In the genomic region with DNA sequence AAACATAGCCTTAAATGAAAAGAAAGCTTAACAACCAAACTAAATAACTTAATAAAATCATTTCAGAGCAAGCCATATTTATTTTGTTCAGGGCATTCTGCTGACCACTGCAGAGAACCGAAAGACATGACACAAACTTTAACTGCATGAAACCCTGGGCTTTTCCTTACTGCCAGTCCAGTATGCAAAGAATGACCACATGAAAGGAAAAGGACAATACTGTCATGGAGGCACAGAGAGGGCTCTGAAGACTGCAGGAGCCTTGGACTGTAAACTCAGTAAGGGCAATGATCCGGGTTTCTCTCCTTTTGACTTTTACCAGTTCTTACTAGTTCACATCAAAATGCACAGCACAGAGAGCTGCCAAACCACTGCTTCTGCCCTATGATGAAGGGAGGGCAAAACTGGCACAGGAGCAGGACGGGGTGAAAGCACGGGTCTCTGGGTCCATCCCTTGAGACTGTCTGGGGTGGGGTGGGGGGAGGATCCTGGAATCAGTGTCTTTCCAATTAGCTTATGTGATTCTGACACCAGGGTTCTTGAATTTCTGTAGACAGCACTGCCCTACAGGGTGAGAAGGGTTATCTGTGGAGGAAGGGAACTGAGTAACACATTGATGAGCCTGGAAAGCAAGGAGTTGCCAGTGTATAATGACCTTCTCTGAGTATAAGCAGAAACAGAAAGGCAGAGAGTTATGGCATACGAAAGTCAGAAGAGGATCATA, we compare ENCODE assay signal across 15 cellular contexts. TPM values are rescaled to one million over a fixed set of nuclear protein-coding genes. Genes with fewer than 3 reads are reported as not detected.
DNase-seq lines count a peak whose midpoint lies in the region; ATAC-seq and TF ChIP-seq lines count a peak whose summit lies in the region.
"Had no signal": no experiment of that assay in that cellular context is flagged by ENCODE, and none has a peak within 500 bp of the region (broad histone marks: within the 10 kb centered on the region; RNA-seq: fewer than 3 reads in every experiment).

No MANE protein-coding gene starts in this region.

- TF ChIP-seq POLR2A in stomach (IDR thresholded peaks at IDR 0.05), result no peak

- no peak overlapping the region for H4K8ac ChIP-seq in mesenchymal stem cell (ENCODE audit: low read length)

- no peak overlapping the region for H3K18ac ChIP-seq in mesenchymal stem cell (ENCODE audit: low read depth in 1 of 2, low read length in 2 of 2)

- no peaks in the 10 kb centered on the region for H3K9me2 ChIP-seq in SK-N-SH

- ATAC-seq in GM19467 (IDR thresholded peaks at IDR 0.05; ENCODE audit: unreplicated experiment), result no peak
- ATAC-seq: activated T-cell treated with anti-CD3 and anti-CD28 coated beads, Interleukin-2, amount 50 U/mL, for 4 hours had no signal

- H3K27me3 ChIP-seq in SK-N-SH (ENCODE audit: insufficient read depth) (no peaks in the 10 kb centered on the region), mesenchymal stem cell (ENCODE audit: control insufficient read depth in 1 of 2, insufficient read depth in 1 of 2, low read length in 2 of 2) (no peaks in the 10 kb centered on the region), stomach (no peaks in the 10 kb centered on the region)
- H3K27me3 ChIP-seq: ovary had no signal

- no peaks in the 10 kb centered on the region for H3F3A ChIP-seq in SK-N-SH (replicated peaks; ENCODE audit: insufficient read depth)

- H3K79me2 ChIP-seq in SK-N-SH (ENCODE audit: insufficient read depth), result no peaks in the 10 kb centered on the region

- TF ChIP-seq EP300 in SK-N-SH (IDR thresholded peaks at IDR 0.05; ENCODE audit: borderline replicate concordance in 1 of 2, low read depth in 1 of 2, low read length in 1 of 2) (no peak), stomach (IDR thresholded peaks at IDR 0.05) (no peak)

- H3K4me1 Mint-ChIP-seq in mesothelial cell of epicardium, result peaks cover 6% of the 10 kb centered on the region

- no peak overlapping the region for H3K4me2 ChIP-seq in SK-N-SH
- H3K4me2 ChIP-seq in mesenchymal stem cell (ENCODE audit: low read length, poor library complexity, severe bottlenecking), result no peak overlapping the region

- H3K9me3 Mint-ChIP-seq in mesothelial cell of epicardium, result peaks cover 5% of the 10 kb centered on the region
- H3K9me3 Mint-ChIP-seq: activated T-cell treated with anti-CD3 and anti-CD28 coated beads, Interleukin-2, amount 50 U/mL, for 4 hours had no signal

- POLR2A ChIA-PET in SK-N-SH (lab: Yijun Ruan, JAX), result no interaction called here

- peaks cover 22% of the 10 kb centered on the region for H3K36me3 Mint-ChIP-seq in mesothelial cell of epicardium

- no peaks in the 10 kb centered on the region for H3K9me3 ChIP-seq in SK-N-SH
- no peaks in the 10 kb centered on the region for H3K9me3 ChIP-seq in mesenchymal stem cell (ENCODE audit: control insufficient read depth, low read length)
- no peaks in the 10 kb centered on the region for H3K9me3 ChIP-seq in stomach
- H3K9me3 ChIP-seq: ovary had no signal

- TF ChIP-seq CTCF in SK-N-SH (IDR thresholded peaks at IDR 0.05) (no peak), stomach (IDR thresholded peaks at IDR 0.05) (no peak), mesothelial cell of epicardium (IDR thresholded peaks at IDR 0.05; ENCODE audit: unreplicated experiment) (no peak)

- CTCF ChIA-PET in SK-N-SH (lab: Yijun Ruan, JAX), result interaction anchor here (1.1 to 1.4 kb wide), 2 partner anchors 12 to 21 kb away, joined by 3 to 4 read pairs; no protein-coding TSS in a partner anchor

- H3K79me1 ChIP-seq in mesenchymal stem cell (replicated peaks; ENCODE audit: low read length, poor library complexity, severe bottlenecking), result peaks cover 13% of the 10 kb centered on the region

- TF ChIP-seq RAD21 in SK-N-SH (IDR thresholded peaks at IDR 0.05; ENCODE audit: low read length), result no peak

- H2BK120ac ChIP-seq in mesenchymal stem cell (ENCODE audit: low read depth, low read length), result no peak overlapping the region

- H3K27ac ChIP-seq in SK-N-SH (ENCODE audit: low read depth in 2 of 2, low read length in 1 of 2) (no peak overlapping the region; a peak in 2 of 4 replicates), mesenchymal stem cell (ENCODE audit: low read length, poor library complexity, severe bottlenecking) (no peak overlapping the region), stomach (peak overlapping the region in 3 of 5 donors; percentile 5 to 53 (median 39))
- H3K27ac ChIP-seq: HL-60, ovary had no signal

- H3K9ac ChIP-seq in SK-N-SH, result no peak overlapping the region
- no peak overlapping the region for H3K9ac ChIP-seq in mesenchymal stem cell (ENCODE audit: low read length)

- no peak overlapping the region for H3K14ac ChIP-seq in mesenchymal stem cell (ENCODE audit: low read length in 2 of 2)

- DNase-seq in SK-N-SH, result peak; percentile 18
- DNase-seq in dermis blood vessel endothelial cell, result peak; percentile 13
- peak; percentile 21 for DNase-seq in mesenchymal stem cell
- no peak for DNase-seq in stomach
- no peak for DNase-seq in stimulated activated naive CD4-positive, alpha-beta T cell (lab: John Stamatoyannopoulos, UW)
- no peak for DNase-seq in mesothelial cell of epicardium (ENCODE audit: low spot score in 2 of 2, unreplicated experiment in 2 of 2)
- DNase-seq: activated CD4-positive, alpha-beta T cell treated with anti-CD3 and anti-CD28 coated beads, Interleukin-2, amount 50 U/mL, for 4 hours; activated T-cell treated with anti-CD3 and anti-CD28 coated beads, Interleukin-2, amount 50 U/mL, for 4 hours; DMS79; Kasumi-1; NCI-H1417 treated with DMSO at 0.1 percent for 48 hours; ovary had no signal

- H2BK15ac ChIP-seq in mesenchymal stem cell (ENCODE audit: low read depth, poor library complexity, severe bottlenecking), result no peak overlapping the region

- no peak overlapping the region for H3K23ac ChIP-seq in mesenchymal stem cell (ENCODE audit: low read length in 2 of 2)

- 64% methylated on average over 4 of the region's 5 CpGs for WGBS in SK-N-SH (ENCODE audit: low lambda C conversion rate)
- 68% methylated on average over 5 of the region's 5 CpGs for WGBS in mesenchymal stem cell
- 58 to 75% (median 64%) methylated on average over 5 of the region's 5 CpGs for WGBS in stomach, 5 donors

- H2AFZ ChIP-seq in SK-N-SH (ENCODE audit: low read depth) (no peak overlapping the region), mesenchymal stem cell (ENCODE audit: low read depth, low read length) (no peak overlapping the region)

- H2BK12ac ChIP-seq in mesenchymal stem cell (ENCODE audit: low read length in 2 of 2), result no peak overlapping the region

- H4K91ac ChIP-seq in mesenchymal stem cell (ENCODE audit: low read length), result no peak overlapping the region

- H2AK5ac ChIP-seq in mesenchymal stem cell (ENCODE audit: low read length, severe bottlenecking), result no peak overlapping the region

- H3K4me3 ChIP-seq in SK-N-SH (ENCODE audit: low read depth in 2 of 2, low read length in 1 of 2) (no peak overlapping the region), mesenchymal stem cell (ENCODE audit: insufficient read depth in 1 of 2, low read depth in 1 of 2, low read length in 2 of 2) (no peak overlapping the region), stomach (no peak overlapping the region)
- H3K4me3 ChIP-seq: ovary had no signal

- H3K4ac ChIP-seq in mesenchymal stem cell (ENCODE audit: low read depth in 1 of 2, low read length in 2 of 2), result no peak overlapping the region

- H2BK5ac ChIP-seq in mesenchymal stem cell (ENCODE audit: low read depth, low read length, poor library complexity, severe bottlenecking), result no peak overlapping the region

- H3K27me3 Mint-ChIP-seq in mesothelial cell of epicardium (ENCODE audit: low read depth), result no peaks in the 10 kb centered on the region
- H3K27me3 Mint-ChIP-seq: activated naive CD8-positive, alpha-beta T cell had no signal

- no peak overlapping the region for H3K27ac Mint-ChIP-seq in mesothelial cell of epicardium
- H3K27ac Mint-ChIP-seq: activated naive CD8-positive, alpha-beta T cell had no signal

- intact Hi-C loops in stomach (cut with DNase I; ENCODE audit: low total_unique reads), result no loop called here

- H3K36me3 ChIP-seq in SK-N-SH (replicated peaks in 1 of 2; ENCODE audit: control insufficient read depth in 1 of 2, insufficient read depth in 2 of 2, low read length in 1 of 2), result peaks cover 0 to 7% of the 10 kb centered on the region in 2 experiments
- peaks cover 5 to 7% of the 10 kb centered on the region in 2 experiments for H3K36me3 ChIP-seq in mesenchymal stem cell (ENCODE audit: control insufficient read depth in 1 of 2, insufficient read depth in 2 of 2, low read depth in 1 of 2, low read length in 2 of 2)
- H3K36me3 ChIP-seq in stomach, result peaks cover 0 to 7% (median 0%) of the 10 kb centered on the region in 4 donors
- H3K36me3 ChIP-seq: ovary had no signal

- H3K4me3 Mint-ChIP-seq in mesothelial cell of epicardium, result no peak overlapping the region
- H3K4me3 Mint-ChIP-seq: activated naive CD8-positive, alpha-beta T cell; activated T-cell treated with anti-CD3 and anti-CD28 coated beads, Interleukin-2, amount 50 U/mL, for 4 hours had no signal

- H4K20me1 ChIP-seq in SK-N-SH (ENCODE audit: insufficient read depth), result no peaks in the 10 kb centered on the region; the same call in 1 of the 2 replicates

- H3K4me1 ChIP-seq in SK-N-SH (ENCODE audit: control insufficient read depth in 1 of 2, insufficient read depth in 2 of 2, low read depth in 1 of 2, low read length in 1 of 2) (peaks cover 0 to 7% of the 10 kb centered on the region in 2 experiments; a peak in 2 of 4 replicates), mesenchymal stem cell (ENCODE audit: control insufficient read depth, insufficient read depth, low read depth, low read length) (peaks cover 5% of the 10 kb centered on the region), stomach (peaks cover 0 to 27% (median 9%) of the 10 kb centered on the region in 4 donors)

TF ChIP-seq in SK-N-SH, 30 proteins besides CTCF, POLR2A, EP300 and RAD21 (continues in another document):
- TF ChIP-seq, protein P1, sequence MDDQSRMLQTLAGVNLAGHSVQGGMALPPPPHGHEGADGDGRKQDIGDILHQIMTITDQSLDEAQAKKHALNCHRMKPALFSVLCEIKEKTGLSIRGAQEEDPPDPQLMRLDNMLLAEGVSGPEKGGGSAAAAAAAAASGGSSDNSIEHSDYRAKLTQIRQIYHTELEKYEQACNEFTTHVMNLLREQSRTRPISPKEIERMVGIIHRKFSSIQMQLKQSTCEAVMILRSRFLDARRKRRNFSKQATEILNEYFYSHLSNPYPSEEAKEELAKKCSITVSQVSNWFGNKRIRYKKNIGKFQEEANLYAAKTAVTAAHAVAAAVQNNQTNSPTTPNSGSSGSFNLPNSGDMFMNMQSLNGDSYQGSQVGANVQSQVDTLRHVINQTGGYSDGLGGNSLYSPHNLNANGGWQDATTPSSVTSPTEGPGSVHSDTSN (IDR thresholded peaks at IDR 0.05), result no peak
- TF ChIP-seq TEAD4 (IDR thresholded peaks at IDR 0.05; ENCODE audit: borderline replicate concordance, insufficient read depth), result no peak

RNA-seq across cellular contexts. Expression of a gene that starts 44.7 kb away (rescaled TPM):
- polyA plus RNA-seq in SK-N-SH (2012; rRNA removed) (41.4 and 49.6 TPM in 2 replicates), stomach (10 to 100 TPM; 36.9 to 47.8 (median 39.5) TPM)
- polyA plus RNA-seq in SK-N-SH (2012; cell fraction: cytosol; rRNA removed), result 51.8 and 53.1 TPM in 2 replicates
- 19.0 and 27.1 TPM in 2 replicates for polyA plus RNA-seq in SK-N-SH (2012; cell fraction: nucleus; rRNA removed)
- total RNA-seq in dermis blood vessel endothelial cell (61.6 and 69.4 TPM in 2 replicates), stomach (10 to 100 TPM; 27.0 to 87.8 (median 73.2) TPM), mesothelial cell of epicardium (44.9 to 46.8 TPM (median 44.9 TPM) in 3 replicates)
- 54.8 TPM for polyA plus RNA-seq in mesenchymal stem cell (2013, experiment 1 of 2)
- 54.6 TPM for polyA plus RNA-seq in mesenchymal stem cell (2013, experiment 2 of 2)

Comparison
In these comparisons a context has a peak if more than half of its experiments do, and no peak if none do; other contexts are left out.
1. DNase-seq: peak in SK-N-SH (single experiment), dermis blood vessel endothelial cell (single experiment) and mesenchymal stem cell (single experiment); none in stomach (single experiment), stimulated activated naive CD4-positive, alpha-beta T cell (0 of 6) and mesothelial cell of epicardium (0 of 2).
2. H3K27ac ChIP-seq: peak in stomach (3 of 5); none in SK-N-SH (0 of 2) and mesenchymal stem cell (single experiment).